Comparison of ENCODE assay signal across 24 cellular contexts in genomic region chr1:99735852-99736251, GRCh38. TPM values are rescaled to one million over a fixed set of nuclear protein-coding genes. Genes with fewer than 3 reads are reported as not detected.
A peak's percentile ranks its signal among the peaks of the same experiment; 100 is the strongest.
DNase-seq lines count a peak whose midpoint lies in the region; ATAC-seq, FAIRE-seq and TF ChIP-seq lines count a peak whose summit lies in the region.
"Had no signal": no experiment of that assay in that cellular context is flagged by ENCODE, and none has a peak within 500 bp of the region (broad histone marks: within the 10 kb centered on the region; RNA-seq: fewer than 3 reads in every experiment).

No MANE protein-coding gene starts in this region.

- no peak for TF ChIP-seq POLR2A in GM12892 (IDR thresholded peaks at IDR 0.05; ENCODE audit: low read depth, low read length)

- POLR2A ChIA-PET in HEK293 (lab: Yijun Ruan, JAX) = no interaction called here

- H3K4me1 Mint-ChIP-seq in mesothelial cell of epicardium = peaks cover 12% of the 10 kb centered on the region
- H3K4me1 Mint-ChIP-seq: B cell had no signal

- TF ChIP-seq CTCF in D721Med (IDR thresholded peaks at IDR 0.05; ENCODE audit: insufficient read depth, missing control alignments) = no peak
- no peak for TF ChIP-seq CTCF in HEK293 (tag by site-specific recombination; IDR thresholded peaks at IDR 0.05)
- TF ChIP-seq CTCF in mesothelial cell of epicardium (IDR thresholded peaks at IDR 0.05; ENCODE audit: unreplicated experiment) = no peak

- H3K36me3 Mint-ChIP-seq in mesothelial cell of epicardium = peaks cover 27% of the 10 kb centered on the region

- H3K27me3 Mint-ChIP-seq in mesothelial cell of epicardium (ENCODE audit: low read depth) = no peaks in the 10 kb centered on the region
- H3K27me3 Mint-ChIP-seq: B cell; CD4-positive, alpha-beta T cell had no signal

- H3K36me3 ChIP-seq in HEK293 (ENCODE audit: control insufficient read depth in 2 of 2, insufficient read depth in 1 of 2, low read length in 2 of 2) = peaks cover 0 to 3% of the 10 kb centered on the region in 2 experiments
- H3K36me3 ChIP-seq: BLaER1 treated with 17β-estradiol and CSF1 and Interleukin-3, amounts not matched to agents 10 nM and 100 nM had no signal

- no peak overlapping the region for H3K4me3 Mint-ChIP-seq in mesothelial cell of epicardium
- H3K4me3 Mint-ChIP-seq: B cell; CD4-positive, alpha-beta T cell; CD8-positive, alpha-beta T cell had no signal

- DNase-seq in D721Med (ENCODE audit: insufficient read length, low spot score) (no peak), GM12892 (ENCODE audit: insufficient read length) (no peak), mesothelial cell of epicardium (ENCODE audit: low spot score in 2 of 2, unreplicated experiment in 2 of 2) (no peak)
- DNase-seq: AML-193; Caco-2; Calu3; CD4-positive, alpha-beta T cell; CD8-positive, alpha-beta T cell; DMS 273 treated with DMSO at 0.1 percent for 48 hours; DMS153; DMS53; DMS79; DND-41; EL; GDM1 had no signal

- FAIRE-seq in D721Med (lab: Jason Lieb, UNC) (peak; percentile 66), GM12892 (lab: Jason Lieb, UNC) (peak; percentile 50)
- FAIRE-seq: A549, GM12878, GM18507 had no signal

- no peaks in the 10 kb centered on the region for H3K9me3 ChIP-seq in HEK293 (ENCODE audit: control insufficient read depth, insufficient read depth, low read depth, low read length)
- H3K9me3 ChIP-seq: A549; BLaER1 treated with 17β-estradiol and CSF1 and Interleukin-3, amounts not matched to agents 10 nM and 100 nM; Caco-2 had no signal

- H3K9me3 Mint-ChIP-seq in mesothelial cell of epicardium = no peaks in the 10 kb centered on the region
- H3K9me3 Mint-ChIP-seq: CD4-positive, alpha-beta T cell; CD8-positive, alpha-beta T cell had no signal

- H3K27ac ChIP-seq in HEK293 (ENCODE audit: extremely low read depth, low read depth, low read length) = no peak overlapping the region
- H3K27ac ChIP-seq: 22Rv1; A549; BLaER1 treated with 17β-estradiol and CSF1 and Interleukin-3, amounts not matched to agents 10 nM and 100 nM; C4-2B had no signal

- no peak overlapping the region for H3K27ac Mint-ChIP-seq in mesothelial cell of epicardium
- H3K27ac Mint-ChIP-seq: B cell; CD4-positive, alpha-beta T cell; CD8-positive, alpha-beta T cell had no signal

- H3K4me1 ChIP-seq in HEK293 (ENCODE audit: control insufficient read depth, insufficient read depth, low read length) = no peaks in the 10 kb centered on the region
- H3K4me1 ChIP-seq: BLaER1 treated with 17β-estradiol and CSF1 and Interleukin-3, amounts not matched to agents 10 nM and 100 nM had no signal

- no peak overlapping the region for H3K4me3 ChIP-seq in HEK293 (ENCODE audit: low read depth, low read length)
- H3K4me3 ChIP-seq: A549; BLaER1 treated with 17β-estradiol and CSF1 and Interleukin-3, amounts not matched to agents 10 nM and 100 nM; GM12878 had no signal

- CTCF ChIA-PET in HEK293 (lab: Yijun Ruan, JAX) = no interaction called here

- no peak for ATAC-seq in HG03139 (IDR thresholded peaks at IDR 0.05; ENCODE audit: unreplicated experiment)
- ATAC-seq: A549; CD8-positive, alpha-beta T cell; GM12878 had no signal

TF ChIP-seq in HEK293, 187 proteins besides CTCF, POLR2A, EP300 and RAD21:
- TF ChIP-seq SCRT2 (tag by site-specific recombination; IDR thresholded peaks at IDR 0.05) (peak; percentile 81), SCRT1 (tag by site-specific recombination; IDR thresholded peaks at IDR 0.05; ENCODE audit: borderline replicate concordance) (peak; percentile 64; the same call in 1 of the 2 replicates), ZNF776 (tag by site-specific recombination; IDR thresholded peaks at IDR 0.05; ENCODE audit: borderline replicate concordance) (no peak), PRDM1 (tag by site-specific recombination; IDR thresholded peaks at IDR 0.05) (no peak), SP2 (tag by site-specific recombination; IDR thresholded peaks at IDR 0.05) (no peak)

RNA-seq across cellular contexts. Expression of gene FRRS1, which starts 30.6 kb away (rescaled TPM):
- polyA plus RNA-seq in GM12892 (2012; ENCODE audit: missing spikeins) = 4.9 TPM
- 19.5 to 22.5 TPM (median 20.4 TPM) in 3 replicates for total RNA-seq in mesothelial cell of epicardium
